Comparison of ENCODE assay signal across 8 cellular contexts in genomic region chr15:41827290-41827879, GRCh38. TPM values are rescaled to one million over a fixed set of nuclear protein-coding genes. Genes with fewer than 3 reads are reported as not detected.
DNase-seq lines count a peak whose midpoint lies in the region; ATAC-seq and TF ChIP-seq lines count a peak whose summit lies in the region.

No MANE protein-coding gene starts in this region.

- H3K4me3 ChIP-seq in PC-3 (ENCODE audit: low read length) (peak overlapping the region; percentile 87), lower lobe of right lung (peak overlapping the region; percentile 75), thymus (ENCODE audit: low read length) (peak overlapping the region; percentile 84)

- no TSS peak for BruUV-seq in PC-3 (replicated peaks; lab: Mats Ljungman, UMichigan)

- H3K36me3 ChIP-seq in PC-3 (ENCODE audit: low read depth, low read length), result no peaks in the 10 kb centered on the region; the same call in 1 of the 2 replicates
- H3K36me3 ChIP-seq in lower lobe of right lung, result peaks cover 46% of the 10 kb centered on the region
- H3K36me3 ChIP-seq in thymus (ENCODE audit: control insufficient read depth, insufficient read depth), result peaks cover 32% of the 10 kb centered on the region

- DNase-seq in NCI-H82 (lab: John Stamatoyannopoulos, UW) (peak; percentile 33), NCI-H82 treated with DMSO at 0.1 percent for 48 hours (lab: John Stamatoyannopoulos, UW; ENCODE audit: unreplicated experiment) (no peak), PC-3 (no peak), lower lobe of right lung (no peak), SIG-M5 treated with dmso at 0.1 percent for 504 hours (lab: John Stamatoyannopoulos, UW; ENCODE audit: unreplicated experiment) (no peak), HuH-7.5 (ENCODE audit: low spot score) (no peak)
- peak; percentile 12 for DNase-seq in central memory CD4-positive, alpha-beta T cell

- WGBS in thymus, result 3% methylated on average over 37 of the region's 37 CpGs

- H3K9me3 ChIP-seq in PC-3 (ENCODE audit: low read length) (no peaks in the 10 kb centered on the region), lower lobe of right lung (no peaks in the 10 kb centered on the region), thymus (ENCODE audit: control insufficient read depth) (no peaks in the 10 kb centered on the region)

- no peak overlapping the region for H3K27ac ChIP-seq in PC-3 (ENCODE audit: low read length)
- H3K27ac ChIP-seq in lower lobe of right lung, result peak overlapping the region; percentile 46
- peak overlapping the region; percentile 71 for H3K27ac ChIP-seq in thymus (ENCODE audit: low read depth)

- H3K27me3 ChIP-seq in PC-3 (ENCODE audit: low read length) (no peaks in the 10 kb centered on the region), lower lobe of right lung (ENCODE audit: low read depth) (no peaks in the 10 kb centered on the region), thymus (ENCODE audit: control insufficient read depth, insufficient read depth) (no peaks in the 10 kb centered on the region)

- H3K4me1 ChIP-seq in PC-3 (ENCODE audit: insufficient read depth, low read length), result peaks cover 17% of the 10 kb centered on the region
- peaks cover 37% of the 10 kb centered on the region for H3K4me1 ChIP-seq in lower lobe of right lung
- peaks cover 14% of the 10 kb centered on the region for H3K4me1 ChIP-seq in thymus (ENCODE audit: control insufficient read depth, insufficient read depth, low read length)

- POLR2A ChIA-PET in PC-3 (lab: Charles Lee; ENCODE audit: unreplicated experiment), result interaction anchor here (0.6 kb wide), 1 partner anchor 145 kb away, joined by 7 read pairs; no protein-coding TSS in a partner anchor

- intact Hi-C loops in PC-3 (cut with micrococcal nuclease), result loop anchor here (10.0 kb wide), 1 partner anchor 147 kb away; the partner anchor contains the start of gene EHD4
- intact Hi-C loops in lower lobe of right lung (cut with DNase I), result no loop called here

- peak overlapping the region; percentile 93 for H3K4me2 ChIP-seq in PC-3 (ENCODE audit: low read length)

- H3K9me2 ChIP-seq in PC-3 (replicated peaks; ENCODE audit: low read length), result no peaks in the 10 kb centered on the region

- no peaks in the 10 kb centered on the region for H3F3A ChIP-seq in PC-3 (ENCODE audit: low read length, unreplicated experiment)

- CTCF ChIA-PET in PC-3 (lab: Charles Lee), result interaction anchor here (0.6 to 1.1 kb wide), 2 partner anchors 36 to 53 kb away, joined by 3 to 4 read pairs; partner anchors contain the start of gene MAPKBP1

- H4K20me1 ChIP-seq in PC-3 (ENCODE audit: low read length), result no peaks in the 10 kb centered on the region

- peak overlapping the region; percentile 89 for H2AFZ ChIP-seq in PC-3 (ENCODE audit: low read length)

- peaks cover 19% of the 10 kb centered on the region for H3K79me2 ChIP-seq in PC-3 (ENCODE audit: low read length)

- ATAC-seq in PC-3, result peak; percentile 3
- peak; percentile 25 to 26 for ATAC-seq in lower lobe of right lung

- TF ChIP-seq CTCF in PC-3 (conservative IDR thresholded peaks at IDR 0.05; ENCODE audit: low read depth, low read length), result no peak; the same call in 1 of the 2 replicates
- TF ChIP-seq CTCF in lower lobe of right lung (IDR thresholded peaks at IDR 0.05), result no peak

- H3K9ac ChIP-seq in PC-3 (ENCODE audit: low read length), result peak overlapping the region; percentile 61

RNA-seq across cellular contexts. Expression of gene JMJD7, which starts 0.5 kb away (rescaled TPM):
- total RNA-seq in PC-3 (2014; rRNA removed), result 8.1 and 13.7 TPM in 2 replicates
- 24.3 TPM for total RNA-seq in lower lobe of right lung
- polyA plus RNA-seq in thymus, result 15.6 TPM

RNA-seq across cellular contexts. Expression of gene PLA2G4B, which starts 11.3 kb away (rescaled TPM):
- total RNA-seq in PC-3 (2014; rRNA removed), result 7.0 and 12.2 TPM in 2 replicates
- 13.8 TPM for total RNA-seq in lower lobe of right lung
- 45.4 TPM for polyA plus RNA-seq in thymus

RNA-seq across cellular contexts. Expression of gene MAPKBP1, which starts 53.1 kb away (rescaled TPM):
- total RNA-seq in PC-3 (2014; rRNA removed) (23.8 and 29.1 TPM in 2 replicates), lower lobe of right lung (17.0 TPM)
- 8.1 TPM for polyA plus RNA-seq in thymus

Comparison
In these comparisons a context has a peak if more than half of its experiments do, and no peak if none do; other contexts are left out.
1. DNase-seq: peak in NCI-H82 (single experiment) and central memory CD4-positive, alpha-beta T cell (single experiment); none in NCI-H82 treated with DMSO at 0.1 percent for 48 hours (single experiment), PC-3 (single experiment), lower lobe of right lung (single experiment), SIG-M5 treated with dmso at 0.1 percent for 504 hours (single experiment) and HuH-7.5 (single experiment).
2. Peak in every context shown above with its lines, with median percentiles within 50 percentile points of each other: H3K4me3 ChIP-seq.